Comparison of ENCODE assay signal across 8 cellular contexts in genomic region chr5:160369990-160370712, GRCh38. TPM values are rescaled to one million over a fixed set of nuclear protein-coding genes. Genes with fewer than 3 reads are reported as not detected.
DNase-seq lines count a peak whose midpoint lies in the region; ATAC-seq and TF ChIP-seq lines count a peak whose summit lies in the region.

Gene C1QTNF2, minus strand, starts transcription at chr5:160370626. Its CDS starts 15,615 bp downstream, at chr5:160355011.

- H3K4me1 ChIP-seq in aorta (ENCODE audit: control insufficient read depth in 1 of 2, insufficient read depth in 2 of 2, low read length in 2 of 2): no peaks in the 10 kb centered on the region

- intact Hi-C loops in aorta (cut with DNase I): no loop called here

- no peaks in the 10 kb centered on the region for H3K36me3 ChIP-seq in aorta (ENCODE audit: control insufficient read depth in 1 of 2, insufficient read depth in 2 of 2, low read length in 1 of 2)

- peaks cover 56 to 97% (median 70%) of the 10 kb centered on the region in 5 donors for H3K27me3 Mint-ChIP-seq in naive thymus-derived CD8-positive, alpha-beta T cell

- WGBS in aorta, 2 donors: 1% methylated on average over 34 to 45 of the region's 45 CpGs

- peak within 1 kb of the TSS; percentile 36 to 82 (median 59) for H3K4me3 Mint-ChIP-seq in naive thymus-derived CD8-positive, alpha-beta T cell

- H3K27me3 ChIP-seq in aorta (ENCODE audit: control insufficient read depth in 1 of 2, insufficient read depth in 2 of 2, low read length in 1 of 2): no peaks in the 10 kb centered on the region

- peak within 1 kb of the TSS; percentile 53 for H3K4me3 ChIP-seq in fibroblast of pulmonary artery (replicated peaks; ENCODE audit: low read depth, low read length)
- peak within 1 kb of the TSS; percentile 36 to 84 for H3K4me3 ChIP-seq in aorta (ENCODE audit: low read length in 2 of 2)

- no peak for TF ChIP-seq CTCF in fibroblast of pulmonary artery (IDR thresholded peaks at IDR 0.05; ENCODE audit: low read length, missing control alignments)

- no peaks in the 10 kb centered on the region for H3K9me3 ChIP-seq in aorta (ENCODE audit: control insufficient read depth, low read length)

- DNase-seq in ELR (ENCODE audit: low read depth) (peak; percentile 77), HPDE6-E6E7 (ENCODE audit: extremely low spot score) (peak; percentile 43), fibroblast of pulmonary artery (ENCODE audit: low read depth) (peak; percentile 58), aorta (peak; percentile 79 to 92)
- peak; percentile 23 to 30 for DNase-seq in activated T-cell treated with anti-CD3 and anti-CD28 coated beads, Interleukin-2, amount 50 U/mL, for 48 hours
- DNase-seq in naive thymus-derived CD8-positive, alpha-beta T cell: no peak

- H3K27ac ChIP-seq in aorta (ENCODE audit: low read depth in 1 of 2, low read length in 2 of 2): no peak within 1 kb of the TSS

- H3K9me3 Mint-ChIP-seq in naive thymus-derived CD8-positive, alpha-beta T cell: no peaks in the 10 kb centered on the region

- H3K27ac Mint-ChIP-seq in naive thymus-derived CD8-positive, alpha-beta T cell: no peak within 1 kb of the TSS

- H3K4me1 Mint-ChIP-seq in naive thymus-derived CD8-positive, alpha-beta T cell: peaks cover 2 to 23% (median 17%) of the 10 kb centered on the region in 4 donors

- H3K36me3 Mint-ChIP-seq in naive thymus-derived CD8-positive, alpha-beta T cell: peaks cover 0 to 4% (median 0%) of the 10 kb centered on the region in 3 donors

- POLR2A ChIA-PET in naive thymus-derived CD8-positive, alpha-beta T cell (lab: Charles Lee): no interaction called here

- ATAC-seq in naive thymus-derived CD8-positive, alpha-beta T cell: no peak
- ATAC-seq in aorta (ENCODE audit: low FRiP score) (peak; percentile 87), GM21528 (IDR thresholded peaks at IDR 0.05; ENCODE audit: low FRiP score, unreplicated experiment) (no peak), GM19467 (IDR thresholded peaks at IDR 0.05; ENCODE audit: unreplicated experiment) (no peak)

RNA-seq across cellular contexts. Expression of gene C1QTNF2, which starts in this region (rescaled TPM):
- not detected for total RNA-seq in naive thymus-derived CD8-positive, alpha-beta T cell
- polyA plus RNA-seq in naive thymus-derived CD8-positive, alpha-beta T cell: not detected
- total RNA-seq in aorta: 10 to 100 TPM in 1 of 2 donors, 1 to 10 TPM in 1; 9.1 to 13.5 TPM
- polyA plus RNA-seq in aorta: 1 to 10 TPM; 8.2 to 9.4 TPM

Comparison
In these comparisons a context has a peak if more than half of its experiments do, and no peak if none do; other contexts are left out.
1. RNA of gene C1QTNF2 (total RNA-seq): 9.1 to 13.5 TPM in aorta; not detected in naive thymus-derived CD8-positive, alpha-beta T cell; every median in the first group is over 10 times any median in the second.
2. RNA of gene C1QTNF2 (polyA plus RNA-seq): 8.2 to 9.4 TPM in aorta; not detected in naive thymus-derived CD8-positive, alpha-beta T cell; every median in the first group is over 4 times any median in the second.
3. DNase-seq: peak in ELR (single experiment), HPDE6-E6E7 (single experiment), activated T-cell treated with anti-CD3 and anti-CD28 coated beads, Interleukin-2, amount 50 U/mL, for 48 hours (2 of 2), fibroblast of pulmonary artery (single experiment) and aorta (2 of 2); none in naive thymus-derived CD8-positive, alpha-beta T cell (0 of 10).